ENCODE assay signal across 23 cellular contexts in genomic region chr2:56534321-56534720, GRCh38.
A peak's percentile ranks its signal among the peaks of the same experiment; 100 is the strongest.
DNase-seq lines count a peak whose midpoint lies in the region; ATAC-seq, FAIRE-seq and TF ChIP-seq lines count a peak whose summit lies in the region.
"Had no signal": no experiment of that assay in that cellular context is flagged by ENCODE, and none has a peak within 500 bp of the region (broad histone marks: within the 10 kb centered on the region; RNA-seq: fewer than 3 reads in every experiment).

No MANE protein-coding gene starts in this region.

- peak overlapping the region; percentile 61 for H3K27ac ChIP-seq in mesodermal cell (ENCODE audit: low read depth, low read length, severe bottlenecking)
- no peak overlapping the region for H3K27ac ChIP-seq in sigmoid colon
- H3K27ac ChIP-seq: A549, Peyer's patch, stomach, tibial nerve, WERI-Rb-1 had no signal

- H3K9me3 ChIP-seq in mesodermal cell (ENCODE audit: control insufficient read depth, low read length), result no peaks in the 10 kb centered on the region
- H3K9me3 ChIP-seq in sigmoid colon, result no peaks in the 10 kb centered on the region
- H3K9me3 ChIP-seq: A549, HAP-1, Peyer's patch, tibial nerve had no signal

- DNase-seq in AG10803 (ENCODE audit: low read depth) (peak; percentile 54), HTR-8/SVneo (ENCODE audit: insufficient read length, low spot score) (no peak), cardiac fibroblast (ENCODE audit: low read depth in 2 of 2) (peak; percentile 4 to 39), sigmoid colon (no peak), NCI-H345 treated with DMSO at 0.1 percent for 48 hours (lab: John Stamatoyannopoulos, UW; ENCODE audit: unreplicated experiment) (no peak), NCI-H1436 (lab: John Stamatoyannopoulos, UW) (no peak)
- DNase-seq: activated CD4-positive, alpha-beta T cell treated with anti-CD3 and anti-CD28 coated beads, Interleukin-2, amount 50 U/mL, for 1 hour; C1 segment of cervical spinal cord; effector CD8-positive, alpha-beta T cell; KG1; mammary epithelial cell; NCI-H187 treated with DMSO at 0.1 percent for 48 hours; Peyer's patch; stomach; WERI-Rb-1 had no signal

- H3K27me3 ChIP-seq in sigmoid colon, result no peaks in the 10 kb centered on the region
- H3K27me3 ChIP-seq: Peyer's patch, stomach, tibial nerve had no signal

- TF ChIP-seq CTCF in AG10803 (conservative IDR thresholded peaks at IDR 0.05; ENCODE audit: low read length) (no peak), cardiac fibroblast (IDR thresholded peaks at IDR 0.05; ENCODE audit: low read depth, low read length) (no peak), sigmoid colon (IDR thresholded peaks at IDR 0.05) (no peak)

- H3K4me3 ChIP-seq in AG10803 (ENCODE audit: low read length), result no peak overlapping the region
- H3K4me3 ChIP-seq in cardiac fibroblast (replicated peaks in 1 of 2; ENCODE audit: low read depth in 2 of 2, low read length in 2 of 2), result no peak overlapping the region
- no peak overlapping the region for H3K4me3 ChIP-seq in mesodermal cell (ENCODE audit: extremely low read depth, insufficient read depth, low read length, poor library complexity, severe bottlenecking)
- H3K4me3 ChIP-seq in sigmoid colon, result no peak overlapping the region
- H3K4me3 ChIP-seq: A549, HAP-1, Peyer's patch, stomach, tibial nerve had no signal

- no peak for TF ChIP-seq EP300 in sigmoid colon (IDR thresholded peaks at IDR 0.05)

- H3K4me1 ChIP-seq in mesodermal cell (ENCODE audit: control insufficient read depth, insufficient read depth, low read length, poor library complexity, severe bottlenecking), result peaks cover 28% of the 10 kb centered on the region
- no peaks in the 10 kb centered on the region for H3K4me1 ChIP-seq in sigmoid colon
- H3K4me1 ChIP-seq: A549, HAP-1, Peyer's patch, stomach, tibial nerve had no signal

- TF ChIP-seq POLR2A in sigmoid colon (IDR thresholded peaks at IDR 0.05), result no peak

- WGBS in mesodermal cell (ENCODE audit: insufficient coverage in 2 of 2), 2 experiments, result no CpG with 5 or more reads among the region's 2 CpGs
- WGBS in sigmoid colon, 2 donors, result 66 to 80% methylated on average over 2 of the region's 2 CpGs

- ATAC-seq in HG03196 (IDR thresholded peaks at IDR 0.05; ENCODE audit: unreplicated experiment), result no peak
- ATAC-seq: A549; activated naive CD4-positive, alpha-beta T cell treated with anti-CD3 and anti-CD28 coated beads, Interleukin-2, amount 50 U/mL, for 72 hours; activated T-helper 17 cell treated with anti-CD3 and anti-CD28 coated beads, Interleukin-2, amount 50 U/mL, for 72 hours; esophagus mucosa had no signal

- H3K36me3 ChIP-seq in mesodermal cell (ENCODE audit: control insufficient read depth, insufficient read depth, low read length) (no peaks in the 10 kb centered on the region), sigmoid colon (no peaks in the 10 kb centered on the region)
- H3K36me3 ChIP-seq: HAP-1, Peyer's patch, stomach, tibial nerve, WERI-Rb-1 had no signal

- intact Hi-C loops in sigmoid colon (cut with DNase I), result no loop called here

- FAIRE-seq in HTR-8/SVneo (lab: Jason Lieb, UNC), result peak; percentile 67
- FAIRE-seq: A549 had no signal

Comparison
In these comparisons a context has a peak if more than half of its experiments do, and no peak if none do; other contexts are left out.
1. DNase-seq: peak in AG10803 (single experiment) and cardiac fibroblast (2 of 2); none in HTR-8/SVneo (single experiment), sigmoid colon (single experiment), NCI-H345 treated with DMSO at 0.1 percent for 48 hours (single experiment) and NCI-H1436 (single experiment).